ENCODE assay signal across 18 cellular contexts in the genomic region with DNA sequence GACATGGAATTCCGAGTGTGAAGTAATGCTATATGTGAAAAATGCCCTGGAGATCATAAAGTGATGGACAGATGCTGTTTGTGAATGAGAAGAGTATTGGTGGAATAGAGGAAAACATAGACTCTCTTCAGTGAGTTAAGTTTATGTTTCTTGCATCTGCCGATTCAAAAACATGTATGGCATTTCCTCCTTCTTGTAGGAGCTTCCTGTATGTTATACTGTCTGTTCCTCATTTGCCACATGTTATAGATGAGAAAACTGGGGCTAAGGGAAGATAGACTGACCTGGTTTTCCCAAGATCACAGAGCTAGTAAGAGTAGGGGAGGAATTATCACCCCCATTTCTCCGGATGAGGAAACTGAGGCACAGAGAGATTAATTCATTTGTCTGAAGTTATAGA. TPM values are rescaled to one million over a fixed set of nuclear protein-coding genes. Genes with fewer than 3 reads are reported as not detected.
DNase-seq lines count a peak whose midpoint lies in the region; TF ChIP-seq lines count a peak whose summit lies in the region.
"Had no signal": no experiment of that assay in that cellular context is flagged by ENCODE, and none has a peak within 500 bp of the region (broad histone marks: within the 10 kb centered on the region; RNA-seq: fewer than 3 reads in every experiment).

No MANE protein-coding gene starts in this region.

- intact Hi-C loops in A673 (cut with micrococcal nuclease; ENCODE audit: unreplicated experiment) = no loop called here

- H2AFZ ChIP-seq in osteoblast (ENCODE audit: low read length) = peak overlapping the region; percentile 23

- H3K27ac ChIP-seq in osteoblast (ENCODE audit: low read depth, low read length) (no peak overlapping the region), A673 (ENCODE audit: low read depth, low read length, poor library complexity, severe bottlenecking) (no peak overlapping the region)
- H3K27ac ChIP-seq: adrenal gland, right atrium auricular region, RWPE1 had no signal

- H3K4me3 ChIP-seq in cardiac fibroblast (replicated peaks in 1 of 2; ENCODE audit: low read depth in 2 of 2, low read length in 2 of 2) (no peak overlapping the region), osteoblast (ENCODE audit: insufficient read depth, low read length) (no peak overlapping the region), A673 (ENCODE audit: low read depth, low read length, poor library complexity, severe bottlenecking) (no peak overlapping the region)
- H3K4me3 ChIP-seq: adrenal gland, right atrium auricular region, tibial nerve had no signal

- DNase-seq in GDM1 (lab: John Stamatoyannopoulos, UW) = peak; percentile 29
- peak; percentile 73 for DNase-seq in MV-4-11 (lab: John Stamatoyannopoulos, UW)
- DNase-seq in cardiac fibroblast (ENCODE audit: low read depth in 2 of 2) = peak; percentile 51 to 63
- DNase-seq in osteoblast (ENCODE audit: insufficient read length, low spot score, missing footprints) = no peak
- no peak for DNase-seq in HK-2 (ENCODE audit: unreplicated experiment)
- no peak for DNase-seq in A673 (ENCODE audit: low spot score)
- DNase-seq in GM03348 (ENCODE audit: low spot score) = no peak
- DNase-seq: activated CD4-positive, alpha-beta T cell treated with anti-CD3 and anti-CD28 coated beads, Interleukin-2, amount 50 U/mL, for 48 hours; hippocampal formation; NCI-H1417 treated with DMSO at 0.1 percent for 48 hours; NCI-H510A; stimulated activated CD4-positive, alpha-beta T cell treated with anti-CD3 and anti-CD28 coated beads, Interleukin-2, amount 100 ng/mL, for 48 hours had no signal

- BruUV-seq in A673 (replicated peaks; lab: Mats Ljungman, UMichigan) = no TSS peak

- no peaks in the 10 kb centered on the region for H4K20me1 ChIP-seq in osteoblast (ENCODE audit: insufficient read depth, low read length)

- no peak for TF ChIP-seq CTCF in cardiac fibroblast (IDR thresholded peaks at IDR 0.05; ENCODE audit: low read depth, low read length)
- no peak for TF ChIP-seq CTCF in osteoblast (IDR thresholded peaks at IDR 0.05; ENCODE audit: extremely low read depth, low read depth, low read length)
- no peak for TF ChIP-seq CTCF in A673 (conservative IDR thresholded peaks at IDR 0.05; ENCODE audit: low read depth, low read length)

- H3K27me3 ChIP-seq in osteoblast (ENCODE audit: insufficient read depth, low read length) (peaks cover 6% of the 10 kb centered on the region), A673 (replicated peaks; ENCODE audit: insufficient read depth, low read depth, low read length, poor library complexity) (no peaks in the 10 kb centered on the region)
- H3K27me3 ChIP-seq: adrenal gland, right atrium auricular region, tibial nerve had no signal

- CTCF ChIA-PET in A673 (lab: Charles Lee) = no interaction called here

- H3K9me3 ChIP-seq in osteoblast (ENCODE audit: low read depth, low read length) (no peaks in the 10 kb centered on the region), A673 (ENCODE audit: low read depth, low read length, poor library complexity, severe bottlenecking) (no peaks in the 10 kb centered on the region)
- H3K9me3 ChIP-seq: adrenal gland, right atrium auricular region, tibial nerve had no signal

- H3K4me1 ChIP-seq in osteoblast (ENCODE audit: insufficient read depth, low read length) = peaks cover 4% of the 10 kb centered on the region
- no peaks in the 10 kb centered on the region for H3K4me1 ChIP-seq in A673 (ENCODE audit: insufficient read depth, low read length, poor library complexity, severe bottlenecking)
- H3K4me1 ChIP-seq: adrenal gland, right atrium auricular region had no signal

- POLR2A ChIA-PET in A673 (lab: Charles Lee; ENCODE audit: low non-redundant PET) = no interaction called here

- no peak overlapping the region for H3K4me2 ChIP-seq in osteoblast (ENCODE audit: insufficient read depth, low read length)

- H3K36me3 ChIP-seq in osteoblast (ENCODE audit: insufficient read depth, low read length) = no peaks in the 10 kb centered on the region
- no peaks in the 10 kb centered on the region for H3K36me3 ChIP-seq in A673 (ENCODE audit: insufficient read depth, low read length, poor library complexity, severe bottlenecking)
- H3K36me3 ChIP-seq: adrenal gland, right atrium auricular region, tibial nerve had no signal

- H3K79me2 ChIP-seq in osteoblast (ENCODE audit: insufficient read depth, low read length) = no peaks in the 10 kb centered on the region

RNA-seq across cellular contexts. Expression of a gene that starts 41.1 kb away (rescaled TPM):
- total RNA-seq in osteoblast = not detected in 2 replicates
- total RNA-seq in A673 (2021) = not detected in 2 replicates
- total RNA-seq: epithelial cell of proximal tubule, H4, tibial nerve had no signal

RNA-seq across cellular contexts. Expression of a gene that starts 52.0 kb away (rescaled TPM):
- not detected in 2 replicates for total RNA-seq in osteoblast
- total RNA-seq in A673 (2021) = not detected in 2 replicates
- total RNA-seq: epithelial cell of proximal tubule, H4 had no signal

RNA-seq across cellular contexts. Expression of a gene that starts 53.8 kb away (rescaled TPM):
- total RNA-seq in osteoblast (not detected in 2 replicates), A673 (2021) (not detected in 2 replicates)
- total RNA-seq: adrenal gland, epithelial cell of proximal tubule, H4, right atrium auricular region, tibial nerve had no signal

Comparison
In these comparisons a context has a peak if more than half of its experiments do, and no peak if none do; other contexts are left out.
1. DNase-seq: peak in GDM1 (single experiment), MV-4-11 (single experiment) and cardiac fibroblast (2 of 2); none in osteoblast (single experiment), HK-2 (single experiment), A673 (single experiment) and GM03348 (single experiment).